In genomic region chr1:200051620-200052019, GRCh38 we compare ENCODE assay signal across 29 cellular contexts. TPM values are rescaled to one million over a fixed set of nuclear protein-coding genes. Genes with fewer than 3 reads are reported as not detected.
"Had no signal": no experiment of that assay in that cellular context is flagged by ENCODE, and none has a peak within 500 bp of the region (broad histone marks: within the 10 kb centered on the region; RNA-seq: fewer than 3 reads in every experiment).

No MANE protein-coding gene starts in this region.

- DNase-seq: dorsolateral prefrontal cortex; effector CD4-positive, alpha-beta T cell; foreskin keratinocyte; glutamatergic neuron; heart right ventricle; hippocampal formation; islet precursor cell; kidney glomerular epithelial cell; left colon; left ventricle myocardium superior; naive B cell; sigmoid colon; spleen; stimulated activated CD4-positive, alpha-beta T cell treated with anti-CD3 and anti-CD28 coated beads, Interleukin-4, amount 100 ng/mL, for 4 hours; stimulated activated naive CD8-positive, alpha-beta T cell treated with anti-CD3 and anti-CD28 coated beads, Interleukin-15, Interleukin-2, amounts not matched to agents 100 U/mL and 50 U/mL, for 24 hours; substantia nigra; testis; tibial artery had no signal

- H3K4me3 ChIP-seq: dorsolateral prefrontal cortex, gastroesophageal sphincter, heart right ventricle, lung, prostate gland, right atrium auricular region, sigmoid colon, spleen, testis, tibial artery had no signal

- H3K4me1 ChIP-seq: foreskin keratinocyte, gastroesophageal sphincter, heart right ventricle, parathyroid adenoma, prostate gland, right atrium auricular region, sigmoid colon, spleen, testis, tibial artery had no signal

- ATAC-seq: foreskin keratinocyte; gastroesophageal sphincter; heart right ventricle; left colon; left ventricle myocardium superior; natural killer cell treated with Interleukin-12 subunit alpha and Interleukin-12 subunit beta and Interleukin-15 and Interleukin-18, amount 100 ng/mL, for 72 hours; stimulated activated memory B cell treated with anti-CD40 and anti-IgM and Interleukin-4, amounts not matched to agents 10 μg/mL and 1 μg/mL and 100 μg/mL, for 72 hours; stimulated activated naive CD8-positive, alpha-beta T cell treated with anti-CD3 and anti-CD28 coated beads, Interleukin-15, Interleukin-2, amounts not matched to agents 100 U/mL and 50 U/mL, for 24 hours had no signal

- H3K27ac ChIP-seq: dorsolateral prefrontal cortex, foreskin keratinocyte, gastroesophageal sphincter, heart right ventricle, neutrophil, parathyroid adenoma, prostate gland, right atrium auricular region, sigmoid colon, spleen, testis, tibial artery had no signal

- H3K27me3 ChIP-seq: right atrium auricular region, testis had no signal

- H3K36me3 ChIP-seq: gastroesophageal sphincter, heart right ventricle, neutrophil, prostate gland, right atrium auricular region, sigmoid colon, spleen, tibial artery had no signal

- H3K9me3 ChIP-seq: gastroesophageal sphincter, heart right ventricle, neutrophil, prostate gland, right atrium auricular region, sigmoid colon, spleen, testis, tibial artery had no signal

RNA-seq across cellular contexts. Expression of gene NR5A2, which starts 24.1 kb away (rescaled TPM):
- total RNA-seq: fibroblast of lung, mononuclear cell, neural crest cell had no signal
